ENCODE assay signal across 33 cellular contexts in genomic region chr5:77396017-77396416, GRCh38.
DNase-seq lines count a peak whose midpoint lies in the region; ATAC-seq, FAIRE-seq and TF ChIP-seq lines count a peak whose summit lies in the region.
"Had no signal": no experiment of that assay in that cellular context is flagged by ENCODE, and none has a peak within 500 bp of the region (broad histone marks: within the 10 kb centered on the region; RNA-seq: fewer than 3 reads in every experiment).

No MANE protein-coding gene starts in this region.

- TF ChIP-seq CTCF in progenitor cell of endocrine pancreas (IDR thresholded peaks at IDR 0.05; ENCODE audit: unreplicated experiment), result no peak
- TF ChIP-seq CTCF in foreskin fibroblast (IDR thresholded peaks at IDR 0.05; ENCODE audit: low read depth, low read length), result no peak
- TF ChIP-seq CTCF in transverse colon (IDR thresholded peaks at IDR 0.05), result no peak

- ATAC-seq in GM21786 (IDR thresholded peaks at IDR 0.05; ENCODE audit: unreplicated experiment), result peak; percentile 80
- ATAC-seq: activated CD8-positive, alpha-beta T cell treated with anti-CD3 and anti-CD28 coated beads for 36 hours; foreskin keratinocyte; heart right ventricle had no signal

- WGBS in transverse colon (ENCODE audit: low coverage in 1 of 2), 2 donors, result 81% methylated on average over 1 of the region's 1 CpG; no CpG with 5 or more reads in 1 of the 2 donors

- TF ChIP-seq EP300 in transverse colon (IDR thresholded peaks at IDR 0.05; ENCODE audit: low read depth), result no peak

- H3K36me3 ChIP-seq in transverse colon, result no peaks in the 10 kb centered on the region
- H3K36me3 ChIP-seq: brain microvascular endothelial cell, esophagus muscularis mucosa, heart right ventricle, prostate gland, sigmoid colon, SJSA1 had no signal

- CTCF ChIA-PET in activated naive CD4-positive, alpha-beta T cell treated with anti-CD3 and anti-CD28 coated beads, Interleukin-2, amount 10 ng/mL, durations not matched to agents 7 days and 5 days (lab: Charles Lee), result no interaction called here

- no peak overlapping the region for H3K27ac ChIP-seq in transverse colon
- H3K27ac ChIP-seq: brain microvascular endothelial cell, esophagus muscularis mucosa, foreskin keratinocyte, heart right ventricle, HL-60, prostate gland, sigmoid colon, SJSA1 had no signal

- no peak for DNase-seq in GM12892 (ENCODE audit: insufficient read length)
- DNase-seq in NCI-H2171 treated with DMSO at 0.1 percent for 48 hours (lab: John Stamatoyannopoulos, UW), result peak; percentile 67
- no peak for DNase-seq in progenitor cell of endocrine pancreas (ENCODE audit: low spot score, unreplicated experiment)
- DNase-seq in activated naive CD4-positive, alpha-beta T cell treated with anti-CD3 and anti-CD28 coated beads, Interleukin-2, amount 10 ng/mL, durations not matched to agents 7 days and 5 days, result no peak
- DNase-seq in foreskin fibroblast, result no peak
- DNase-seq in transverse colon, result no peak
- DNase-seq: activated CD8-positive, alpha-beta T cell treated with anti-CD3 and anti-CD28 coated beads for 36 hours; amygdala; brain microvascular endothelial cell; C1 segment of cervical spinal cord; COR-L47; DMS79 treated with DMSO at 0.1 percent for 48 hours; foreskin keratinocyte; GF-D8; heart right ventricle; Karpas-422; midbrain; naive B cell; NCI-H1417 treated with DMSO at 0.1 percent for 48 hours; NCI-H2081 treated with DMSO at 0.1 percent for 48 hours; NCI-H446; nucleus accumbens; RPMI8226; sigmoid colon; stimulated activated CD4-positive, alpha-beta T cell treated with anti-CD3 and anti-CD28 coated beads, Interleukin-4, amount 100 ng/mL, for 1 hour; T-helper 9 cell had no signal

- H3K27me3 Mint-ChIP-seq in progenitor cell of endocrine pancreas, result no peaks in the 10 kb centered on the region
- peaks cover 7% of the 10 kb centered on the region for H3K27me3 Mint-ChIP-seq in activated naive CD4-positive, alpha-beta T cell treated with anti-CD3 and anti-CD28 coated beads, Interleukin-2, amount 10 ng/mL, durations not matched to agents 7 days and 5 days
- H3K27me3 Mint-ChIP-seq: naive B cell, type B pancreatic cell had no signal

- FAIRE-seq in GM12892 (lab: Jason Lieb, UNC), result peak; percentile 84

- no peaks in the 10 kb centered on the region for H3K27me3 ChIP-seq in transverse colon
- H3K27me3 ChIP-seq: brain microvascular endothelial cell, esophagus muscularis mucosa, heart right ventricle, sigmoid colon, SJSA1 had no signal

- no peaks in the 10 kb centered on the region for H3K4me1 ChIP-seq in transverse colon
- H3K4me1 ChIP-seq: esophagus muscularis mucosa, foreskin keratinocyte, heart right ventricle, prostate gland, SJSA1 had no signal

- H3K9me3 ChIP-seq in transverse colon, result no peaks in the 10 kb centered on the region
- H3K9me3 ChIP-seq: esophagus muscularis mucosa, heart right ventricle, prostate gland, sigmoid colon, SJSA1 had no signal

- H3K4me3 ChIP-seq in foreskin fibroblast (ENCODE audit: low read depth in 1 of 2, low read length in 2 of 2), result no peak overlapping the region
- no peak overlapping the region for H3K4me3 ChIP-seq in transverse colon
- H3K4me3 ChIP-seq: esophagus muscularis mucosa, heart right ventricle, prostate gland, sigmoid colon, SJSA1 had no signal

- intact Hi-C loops in transverse colon (cut with DNase I; ENCODE audit: low total_unique reads), result no loop called here

- H3K4me3 Mint-ChIP-seq in progenitor cell of endocrine pancreas (ENCODE audit: low read depth), result no peak overlapping the region
- no peak overlapping the region for H3K4me3 Mint-ChIP-seq in activated naive CD4-positive, alpha-beta T cell treated with anti-CD3 and anti-CD28 coated beads, Interleukin-2, amount 10 ng/mL, durations not matched to agents 7 days and 5 days
- H3K4me3 Mint-ChIP-seq: activated CD8-positive, alpha-beta T cell treated with anti-CD3 and anti-CD28 coated beads for 36 hours; naive B cell; type B pancreatic cell had no signal

- no peaks in the 10 kb centered on the region for H3K9me3 Mint-ChIP-seq in progenitor cell of endocrine pancreas (ENCODE audit: low read depth)
- H3K9me3 Mint-ChIP-seq in activated naive CD4-positive, alpha-beta T cell treated with anti-CD3 and anti-CD28 coated beads, Interleukin-2, amount 10 ng/mL, durations not matched to agents 7 days and 5 days, result no peaks in the 10 kb centered on the region
- H3K9me3 Mint-ChIP-seq: activated CD8-positive, alpha-beta T cell treated with anti-CD3 and anti-CD28 coated beads for 36 hours; activated naive CD4-positive, alpha-beta T cell treated with anti-CD3 and anti-CD28 coated beads, Interleukin-2, amount 50 U/mL, for 72 hours; naive B cell; type B pancreatic cell had no signal

- H3K4me1 Mint-ChIP-seq in progenitor cell of endocrine pancreas (ENCODE audit: low read depth), result peaks cover 26% of the 10 kb centered on the region
- H3K4me1 Mint-ChIP-seq in activated naive CD4-positive, alpha-beta T cell treated with anti-CD3 and anti-CD28 coated beads, Interleukin-2, amount 10 ng/mL, durations not matched to agents 7 days and 5 days, result peaks cover 6% of the 10 kb centered on the region
- H3K4me1 Mint-ChIP-seq: naive B cell had no signal

- peak overlapping the region; percentile 65 for H3K27ac Mint-ChIP-seq in progenitor cell of endocrine pancreas
- H3K27ac Mint-ChIP-seq in activated naive CD4-positive, alpha-beta T cell treated with anti-CD3 and anti-CD28 coated beads, Interleukin-2, amount 10 ng/mL, durations not matched to agents 7 days and 5 days, result no peak overlapping the region
- H3K27ac Mint-ChIP-seq: activated CD8-positive, alpha-beta T cell treated with anti-CD3 and anti-CD28 coated beads for 36 hours; activated naive CD4-positive, alpha-beta T cell treated with anti-CD3 and anti-CD28 coated beads, Interleukin-2, amount 50 U/mL, for 72 hours; naive B cell; type B pancreatic cell had no signal

- in situ Hi-C loops in transverse colon (cut with MboI; ENCODE audit: low pct_ligation_motif_present in 1 of 4, low pct_unique_long_range_greater_than_20kb in 1 of 4, low sequenced_read_pairs in 3 of 4), result no loop called here

- H3K36me3 Mint-ChIP-seq in progenitor cell of endocrine pancreas (ENCODE audit: insufficient read depth), result no peaks in the 10 kb centered on the region
- H3K36me3 Mint-ChIP-seq in activated naive CD4-positive, alpha-beta T cell treated with anti-CD3 and anti-CD28 coated beads, Interleukin-2, amount 10 ng/mL, durations not matched to agents 7 days and 5 days, result no peaks in the 10 kb centered on the region
- H3K36me3 Mint-ChIP-seq: activated naive CD4-positive, alpha-beta T cell treated with anti-CD3 and anti-CD28 coated beads, Interleukin-2, amount 50 U/mL, for 72 hours; naive B cell had no signal

- TF ChIP-seq POLR2A in GM12892 (IDR thresholded peaks at IDR 0.05; ENCODE audit: low read depth, low read length) (no peak), transverse colon (IDR thresholded peaks at IDR 0.05) (no peak)
